Comparison of ENCODE assay signal across 1 cellular context in genomic region chr1:11237364-11237755, GRCh38.
TF ChIP-seq lines count a peak whose summit lies in the region.

No MANE protein-coding gene starts in this region.

TF ChIP-seq in endothelial cell of umbilical vein, 7 proteins besides CTCF, POLR2A, EP300 and RAD21:
- TF ChIP-seq JUN (IDR thresholded peaks at IDR 0.05; ENCODE audit: borderline replicate concordance, insufficient read depth, insufficient read length, low read depth) (no peak), GATA2 (IDR thresholded peaks at IDR 0.05; ENCODE audit: insufficient read depth, insufficient read length, low read depth, low read length) (no peak), EZH2 (IDR thresholded peaks at IDR 0.05; ENCODE audit: borderline replicate concordance, low read depth, low read length, severe bottlenecking) (no peak), FOS (IDR thresholded peaks at IDR 0.05; ENCODE audit: borderline replicate concordance, insufficient read depth, low read length) (no peak)
